ENCODE assay signal across 1 cellular context in the genomic region with DNA sequence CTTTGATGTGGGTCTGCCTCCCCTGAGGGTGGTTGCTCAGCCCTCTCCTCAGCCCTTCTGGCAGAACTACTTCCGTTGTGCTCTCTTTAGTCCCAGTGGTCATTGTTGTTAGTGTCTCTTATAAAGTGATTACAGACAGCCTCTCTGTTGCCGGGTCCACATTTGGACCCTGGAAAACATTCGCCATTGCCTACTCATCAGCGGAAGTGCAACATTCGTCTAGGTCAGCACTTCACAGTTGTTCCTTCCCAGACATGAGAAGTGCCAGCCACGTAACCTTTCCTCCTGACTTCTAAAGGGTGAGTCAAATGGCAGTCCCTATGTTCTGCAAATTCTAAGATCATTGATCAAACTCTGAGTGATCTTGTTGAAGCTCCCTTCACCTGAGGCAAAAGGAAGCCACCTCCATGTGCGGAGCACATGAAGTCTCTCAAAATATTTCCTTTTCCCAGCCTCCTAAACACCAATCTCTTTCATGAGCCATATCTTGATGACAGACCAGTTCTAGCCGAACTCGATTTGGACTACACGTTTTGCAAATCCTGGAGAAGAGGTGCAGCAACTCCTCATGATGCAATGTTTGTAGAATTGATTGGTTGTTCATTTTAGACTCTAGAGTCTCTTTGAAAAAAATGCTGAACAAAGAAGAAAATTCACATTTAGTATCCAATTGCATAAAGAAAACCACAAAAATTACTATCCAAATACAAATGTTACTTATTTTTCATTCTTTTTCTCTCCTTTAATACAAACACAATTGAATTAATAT.
TF ChIP-seq lines count a peak whose summit lies in the region.

No MANE protein-coding gene starts in this region.

TF ChIP-seq in GM23338, 12 proteins besides CTCF, POLR2A, EP300 and RAD21 (continued from another document):
- no peak for TF ChIP-seq ZNF462 (CRISPR knock-in tag; IDR thresholded peaks at IDR 0.05)
